In genomic region chr6:34462561-34462971, GRCh38 we compare ENCODE assay signal across 9 cellular contexts. TPM values are rescaled to one million over a fixed set of nuclear protein-coding genes. Genes with fewer than 3 reads are reported as not detected.
A peak's percentile ranks its signal among the peaks of the same experiment; 100 is the strongest.
DNase-seq lines count a peak whose midpoint lies in the region; ATAC-seq and TF ChIP-seq lines count a peak whose summit lies in the region.
"Had no signal": no experiment of that assay in that cellular context is flagged by ENCODE, and none has a peak within 500 bp of the region (broad histone marks: within the 10 kb centered on the region; RNA-seq: fewer than 3 reads in every experiment).

No MANE protein-coding gene starts in this region.

- H3K36me3 ChIP-seq in colonic mucosa (no peaks in the 10 kb centered on the region), prostate gland (no peaks in the 10 kb centered on the region), ascending aorta (no peaks in the 10 kb centered on the region)

- H3K4me3 ChIP-seq in colonic mucosa, result no peak overlapping the region
- no peak overlapping the region for H3K4me3 ChIP-seq in prostate gland
- H3K4me3 ChIP-seq in ascending aorta, result no peak overlapping the region
- H3K4me3 ChIP-seq: lung had no signal

- H3K4me1 ChIP-seq in colonic mucosa (peaks cover 3% of the 10 kb centered on the region), prostate gland (replicated peaks) (peaks cover 4% of the 10 kb centered on the region), ascending aorta (peaks cover 0 to 9% of the 10 kb centered on the region in 2 donors)

- intact Hi-C loops in colonic mucosa (cut with DNase I), result loop anchor here (5.0 to 10.0 kb wide), 2 partner anchors 65 to 142 kb away; no protein-coding TSS in a partner anchor
- intact Hi-C loops in prostate gland (cut with DNase I), result no loop called here
- intact Hi-C loops in ascending aorta (cut with DNase I), result no loop called here

- H3K27me3 ChIP-seq in colonic mucosa (peaks cover 18% of the 10 kb centered on the region), prostate gland (replicated peaks; ENCODE audit: insufficient read depth) (no peaks in the 10 kb centered on the region), ascending aorta (peaks cover 6% of the 10 kb centered on the region)

- no peak for TF ChIP-seq POLR2A in prostate gland (IDR thresholded peaks at IDR 0.05)

- ATAC-seq in GM19035 (IDR thresholded peaks at IDR 0.05; ENCODE audit: unreplicated experiment) (no peak), GM19397 (IDR thresholded peaks at IDR 0.05; ENCODE audit: unreplicated experiment) (no peak)

- H3K27ac ChIP-seq in colonic mucosa, result no peak overlapping the region
- H3K27ac ChIP-seq in prostate gland, result no peak overlapping the region
- H3K27ac ChIP-seq in ascending aorta, result no peak overlapping the region

- H3K9ac ChIP-seq in colonic mucosa (ENCODE audit: low read depth in 2 of 2, low read length in 2 of 2), result no peak overlapping the region

- DNase-seq in ELR (ENCODE audit: low read depth) (peak; percentile 50), NCI-H460 (ENCODE audit: extremely low read depth, low read depth) (peak; percentile 38), colonic mucosa (peak; percentile 60), prostate gland (ENCODE audit: low spot score) (peak; percentile 43), ascending aorta (ENCODE audit: low spot score in 2 of 2) (no peak), NCI-H345 treated with DMSO at 0.1 percent for 48 hours (lab: John Stamatoyannopoulos, UW; ENCODE audit: unreplicated experiment) (no peak)

- no peak for TF ChIP-seq CTCF in colonic mucosa (IDR thresholded peaks at IDR 0.05)
- no peak for TF ChIP-seq CTCF in prostate gland (IDR thresholded peaks at IDR 0.05)
- TF ChIP-seq CTCF in ascending aorta (IDR thresholded peaks at IDR 0.05), result no peak

- 29% methylated on average over 6 of the region's 6 CpGs for WGBS in prostate gland

- H3K9me3 ChIP-seq in colonic mucosa, result no peaks in the 10 kb centered on the region
- H3K9me3 ChIP-seq in prostate gland, result no peaks in the 10 kb centered on the region
- H3K9me3 ChIP-seq in ascending aorta, result no peaks in the 10 kb centered on the region

RNA-seq across cellular contexts. Expression of gene PACSIN1, which starts 3.3 kb away (rescaled TPM):
- 0.07 and 0.20 TPM in 2 replicates for total RNA-seq in NCI-H460 (2014; rRNA removed; shearing (Covaris generic))
- polyA plus RNA-seq in NCI-H460 (2014; cell fraction: nucleus; rRNA removed), result 0.12 and 0.46 TPM in 2 replicates
- under 1 TPM; 0.05 to 0.37 TPM for total RNA-seq in colonic mucosa
- under 1 TPM; 0.32 to 0.57 TPM for total RNA-seq in prostate gland
- total RNA-seq in ascending aorta, result not detected

RNA-seq across cellular contexts. Expression of gene RPS10, which starts 36.7 kb away (rescaled TPM):
- 2,094 and 2,320 TPM in 2 replicates for total RNA-seq in NCI-H460 (2014; rRNA removed; shearing (Covaris generic))
- 2,582 and 3,830 TPM in 2 replicates for polyA plus RNA-seq in NCI-H460 (2014; cell fraction: nucleus; rRNA removed)
- total RNA-seq in colonic mucosa (1,000 to 10,000 TPM; 1,011 to 1,246 TPM), prostate gland (1,000 to 10,000 TPM; 1,707 to 2,711 TPM), ascending aorta (1,703 TPM)

Comparison
In these comparisons a context has a peak if more than half of its experiments do, and no peak if none do; other contexts are left out.
1. DNase-seq: peak in ELR (single experiment), NCI-H460 (single experiment), colonic mucosa (single experiment) and prostate gland (single experiment); none in ascending aorta (0 of 2) and NCI-H345 treated with DMSO at 0.1 percent for 48 hours (single experiment).